ENCODE assay signal across 24 cellular contexts in genomic region chr9:93620041-93620506, GRCh38. TPM values are rescaled to one million over a fixed set of nuclear protein-coding genes. Genes with fewer than 3 reads are reported as not detected.
DNase-seq lines count a peak whose midpoint lies in the region; ATAC-seq and TF ChIP-seq lines count a peak whose summit lies in the region.
"Had no signal": no experiment of that assay in that cellular context is flagged by ENCODE, and none has a peak within 500 bp of the region (broad histone marks: within the 10 kb centered on the region; RNA-seq: fewer than 3 reads in every experiment).

No MANE protein-coding gene starts in this region.

- no peak for TF ChIP-seq CTCF in cardiac muscle cell (IDR thresholded peaks at IDR 0.05; ENCODE audit: low read depth, low read length)
- peak; percentile 15 for TF ChIP-seq CTCF in brain microvascular endothelial cell (IDR thresholded peaks at IDR 0.05; ENCODE audit: low read depth, low read length, missing control alignments)
- peak; percentile 15 for TF ChIP-seq CTCF in kidney epithelial cell (IDR thresholded peaks at IDR 0.05; ENCODE audit: insufficient read depth, low read length, poor library complexity, severe bottlenecking)
- TF ChIP-seq CTCF in stomach (IDR thresholded peaks at IDR 0.05): no peak

- H3K27ac ChIP-seq in cardiac muscle cell (peak overlapping the region; percentile 50), brain microvascular endothelial cell (no peak overlapping the region), stomach (no peak overlapping the region)
- H3K27ac ChIP-seq: dorsolateral prefrontal cortex, spleen, tibial nerve had no signal

- no peak for TF ChIP-seq POLR2A in stomach (IDR thresholded peaks at IDR 0.05)

- in situ Hi-C loops in brain microvascular endothelial cell (cut with HindIII; ENCODE audit: low pct_ligation_motif_present, low sequenced_read_pairs): no loop called here

- intact Hi-C loops in left cardiac atrium (cut with DNase I): no loop called here
- intact Hi-C loops in stomach (cut with DNase I; ENCODE audit: low total_unique reads): no loop called here

- H3K9me3 ChIP-seq in cardiac muscle cell (ENCODE audit: low read depth) (no peaks in the 10 kb centered on the region), stomach (no peaks in the 10 kb centered on the region)
- H3K9me3 ChIP-seq: tibial nerve had no signal

- H3K36me3 ChIP-seq in cardiac muscle cell (no peaks in the 10 kb centered on the region), brain microvascular endothelial cell (replicated peaks) (no peaks in the 10 kb centered on the region), kidney epithelial cell (ENCODE audit: control insufficient read depth, insufficient read depth, low read length) (no peaks in the 10 kb centered on the region), stomach (peaks cover 0 to 6% (median 2%) of the 10 kb centered on the region in 4 donors)
- H3K36me3 ChIP-seq: spleen, tibial nerve had no signal

- H3K4me1 ChIP-seq in cardiac muscle cell (ENCODE audit: low read depth) (no peaks in the 10 kb centered on the region), stomach (peaks cover 24 to 71% (median 39%) of the 10 kb centered on the region in 4 donors)

- DNase-seq in cardiac muscle cell (ENCODE audit: low read depth in 1 of 2, low spot score in 1 of 2): peak in 1 of 2 donors; percentile 35
- no peak for DNase-seq in left cardiac atrium
- DNase-seq in brain microvascular endothelial cell: no peak
- no peak for DNase-seq in kidney epithelial cell (ENCODE audit: low read depth)
- no peak for DNase-seq in stomach
- no peak for DNase-seq in NCI-H748 treated with DMSO at 0.1 percent for 48 hours (lab: John Stamatoyannopoulos, UW)
- DNase-seq in dermis blood vessel endothelial cell: no peak
- DNase-seq: activated CD4-positive, alpha-beta T cell treated with anti-CD3 and anti-CD28 coated beads for 1 hour; activated naive CD4-positive, alpha-beta T cell treated with anti-CD3 and anti-CD28 coated beads for 36 hours; activated T-cell treated with anti-CD3 and anti-CD28 coated beads, Interleukin-2, amount 50 U/mL, for 48 hours; amniotic stem cell; HCEC 1CT; mammary epithelial cell; NCI-H1694 treated with DMSO at 0.1 percent for 48 hours; NCI-H2171 treated with DMSO at 0.1 percent for 48 hours; NCI-H524 treated with DMSO at 0.1 percent for 48 hours; retina; spleen; stimulated activated CD4-positive, alpha-beta T cell treated with anti-CD3 and anti-CD28 coated beads, Interleukin-4, amount 100 ng/mL, for 1 hour; stimulated activated naive CD8-positive, alpha-beta T cell treated with anti-CD3 and anti-CD28 coated beads, Interleukin-15, Interleukin-2, amounts not matched to agents 100 U/mL and 50 U/mL, for 24 hours; SW 1271 had no signal

- H3K4me3 ChIP-seq in cardiac muscle cell: no peak overlapping the region
- no peak overlapping the region for H3K4me3 ChIP-seq in brain microvascular endothelial cell (ENCODE audit: low read depth, low read length)
- no peak overlapping the region for H3K4me3 ChIP-seq in kidney epithelial cell (ENCODE audit: low read depth, low read length)
- H3K4me3 ChIP-seq in stomach: no peak overlapping the region
- H3K4me3 ChIP-seq: dorsolateral prefrontal cortex, spleen, tibial nerve had no signal

- ATAC-seq in left cardiac atrium (no peak), HG02870 (IDR thresholded peaks at IDR 0.05; ENCODE audit: unreplicated experiment) (no peak)
- ATAC-seq: stimulated activated naive CD8-positive, alpha-beta T cell treated with anti-CD3 and anti-CD28 coated beads, Interleukin-15, Interleukin-2, amounts not matched to agents 100 U/mL and 50 U/mL, for 24 hours had no signal

- H3K27me3 ChIP-seq in cardiac muscle cell: no peaks in the 10 kb centered on the region
- no peaks in the 10 kb centered on the region for H3K27me3 ChIP-seq in brain microvascular endothelial cell (replicated peaks)
- H3K27me3 ChIP-seq in kidney epithelial cell (ENCODE audit: control insufficient read depth, insufficient read depth, low read length): no peaks in the 10 kb centered on the region
- H3K27me3 ChIP-seq in stomach: no peaks in the 10 kb centered on the region
- H3K27me3 ChIP-seq: dorsolateral prefrontal cortex, spleen, tibial nerve had no signal

- 73 to 86% (median 80%) methylated on average over 6 to 8 of the region's 8 CpGs for WGBS in stomach, 5 donors

- TF ChIP-seq EP300 in stomach (IDR thresholded peaks at IDR 0.05): no peak

RNA-seq across cellular contexts. Expression of gene PHF2, which starts 43.7 kb away (rescaled TPM):
- total RNA-seq in cardiac muscle cell (24.1 and 33.7 TPM in 2 replicates), left cardiac atrium (10 to 100 TPM; 25.7 to 27.7 TPM), kidney epithelial cell (20.4 and 22.3 TPM in 2 replicates), stomach (10 to 100 TPM; 15.2 to 58.0 (median 22.8) TPM), dermis blood vessel endothelial cell (16.0 and 16.3 TPM in 2 replicates)
- polyA plus RNA-seq in cardiac muscle cell (14.1 and 20.8 TPM in 2 replicates), stomach (10 to 100 TPM; 14.2 to 17.5 (median 15.6) TPM)

Comparison
In these comparisons a context has a peak if more than half of its experiments do, and no peak if none do; other contexts are left out.
1. CTCF ChIP-seq: peak in brain microvascular endothelial cell (single experiment) and kidney epithelial cell (single experiment); none in cardiac muscle cell (single experiment) and stomach (0 of 7).